In the genomic region with DNA sequence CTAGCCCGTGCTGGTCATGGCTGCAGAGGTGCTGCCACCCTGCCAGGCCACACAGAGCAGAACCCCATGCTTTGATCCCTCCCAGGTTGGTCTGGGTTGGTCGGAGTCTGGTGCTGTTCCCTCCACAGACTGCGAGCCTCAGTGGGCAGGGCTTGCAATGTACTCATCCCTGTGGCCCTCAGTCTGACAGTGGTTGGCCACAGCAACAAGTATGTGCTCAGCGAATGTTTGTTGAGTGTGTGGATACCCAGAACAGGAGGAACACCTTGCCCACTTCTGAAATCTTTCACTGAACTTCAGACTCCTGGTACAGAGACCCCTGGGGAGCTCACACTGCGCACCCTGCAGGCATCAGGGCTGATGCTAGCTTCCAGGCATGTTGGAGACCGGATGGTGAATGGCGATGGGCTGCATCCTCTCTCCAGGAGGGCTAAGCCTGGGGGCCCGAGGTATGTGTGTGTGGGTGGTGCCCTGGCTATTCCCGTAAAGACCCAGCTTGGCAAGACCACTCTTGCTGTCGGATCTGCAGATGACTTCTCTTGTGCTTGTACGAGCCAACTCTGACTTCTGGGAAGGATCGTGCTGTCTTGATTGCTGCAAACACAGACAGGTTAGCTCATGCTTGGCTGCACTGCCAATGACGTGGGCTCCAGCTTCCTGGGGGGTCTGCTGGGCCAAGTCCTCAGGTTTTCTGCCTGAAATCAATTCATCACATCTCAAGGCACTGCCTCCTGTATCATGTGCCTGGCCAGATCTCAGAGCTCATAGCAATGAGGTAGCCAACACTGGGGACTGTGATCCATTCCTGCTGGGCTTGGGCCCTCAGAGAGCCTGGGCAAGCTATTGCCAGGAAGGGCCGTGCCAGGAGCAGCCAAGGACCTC, we compare ENCODE assay signal across 14 cellular contexts. TPM values are rescaled to one million over a fixed set of nuclear protein-coding genes. Genes with fewer than 3 reads are reported as not detected.
DNase-seq lines count a peak whose midpoint lies in the region; ATAC-seq, FAIRE-seq and TF ChIP-seq lines count a peak whose summit lies in the region.
"Had no signal": no experiment of that assay in that cellular context is flagged by ENCODE, and none has a peak within 500 bp of the region (broad histone marks: within the 10 kb centered on the region; RNA-seq: fewer than 3 reads in every experiment).

No MANE protein-coding gene starts in this region.

- H3K9me3 ChIP-seq in thoracic aorta = no peaks in the 10 kb centered on the region

- no peaks in the 10 kb centered on the region for H3K36me3 ChIP-seq in thoracic aorta

- H3K27me3 Mint-ChIP-seq in T-helper 2 cell treated with Interferon-gamma antibody and Interleukin-4, amounts not matched to agents 5 μg/mL and 100 μg/mL, for 36 hours (ENCODE audit: low read depth) = no peaks in the 10 kb centered on the region
- H3K27me3 Mint-ChIP-seq: activated CD4-positive, alpha-beta T cell treated with anti-CD3 and anti-CD28 coated beads, Interleukin-2, amount 10 ng/mL, durations not matched to agents 24 days and 14 days; activated naive CD4-positive, alpha-beta T cell treated with anti-CD3 and anti-CD28 coated beads, Interleukin-2, amount 50 U/mL, for 24 hours; memory B cell had no signal

- ATAC-seq in esophagus mucosa (peak; percentile 78), thoracic aorta (ENCODE audit: insufficient number of reproducible peaks, low FRiP score, low read depth) (peak; percentile 50), HG03196 (IDR thresholded peaks at IDR 0.05; ENCODE audit: unreplicated experiment) (no peak)

- TF ChIP-seq CTCF in RWPE1 (conservative IDR thresholded peaks at IDR 0.05; ENCODE audit: low read depth) = no peak
- TF ChIP-seq CTCF in thoracic aorta (IDR thresholded peaks at IDR 0.05) = no peak

- no peak overlapping the region for H3K27ac Mint-ChIP-seq in T-helper 2 cell treated with Interferon-gamma antibody and Interleukin-4, amounts not matched to agents 5 μg/mL and 100 μg/mL, for 36 hours
- H3K27ac Mint-ChIP-seq: activated CD4-positive, alpha-beta T cell treated with anti-CD3 and anti-CD28 coated beads, Interleukin-2, amount 10 ng/mL, durations not matched to agents 24 days and 14 days; activated naive CD4-positive, alpha-beta T cell treated with anti-CD3 and anti-CD28 coated beads, Interleukin-2, amount 50 U/mL, for 24 hours; memory B cell had no signal

- no peaks in the 10 kb centered on the region for H3K27me3 ChIP-seq in thoracic aorta (replicated peaks; ENCODE audit: insufficient read depth)

- no peak for FAIRE-seq in GM12892 (lab: Jason Lieb, UNC)
- FAIRE-seq: endothelial cell of umbilical vein had no signal

- no peak overlapping the region for H3K4me3 Mint-ChIP-seq in T-helper 2 cell treated with Interferon-gamma antibody and Interleukin-4, amounts not matched to agents 5 μg/mL and 100 μg/mL, for 36 hours
- H3K4me3 Mint-ChIP-seq: activated CD4-positive, alpha-beta T cell treated with anti-CD3 and anti-CD28 coated beads, Interleukin-2, amount 10 ng/mL, durations not matched to agents 24 days and 14 days; activated naive CD4-positive, alpha-beta T cell treated with anti-CD3 and anti-CD28 coated beads, Interleukin-2, amount 50 U/mL, for 24 hours; memory B cell had no signal

- H3K4me1 Mint-ChIP-seq in T-helper 2 cell treated with Interferon-gamma antibody and Interleukin-4, amounts not matched to agents 5 μg/mL and 100 μg/mL, for 36 hours (ENCODE audit: low read depth) = no peaks in the 10 kb centered on the region
- H3K4me1 Mint-ChIP-seq: activated CD4-positive, alpha-beta T cell treated with anti-CD3 and anti-CD28 coated beads, Interleukin-2, amount 10 ng/mL, durations not matched to agents 24 days and 14 days; activated naive CD4-positive, alpha-beta T cell treated with anti-CD3 and anti-CD28 coated beads, Interleukin-2, amount 50 U/mL, for 24 hours; memory B cell had no signal

- H3K36me3 Mint-ChIP-seq in T-helper 2 cell treated with Interferon-gamma antibody and Interleukin-4, amounts not matched to agents 5 μg/mL and 100 μg/mL, for 36 hours (ENCODE audit: low read depth) = no peaks in the 10 kb centered on the region
- H3K36me3 Mint-ChIP-seq: activated naive CD4-positive, alpha-beta T cell treated with anti-CD3 and anti-CD28 coated beads, Interleukin-2, amount 50 U/mL, for 24 hours; memory B cell had no signal

- POLR2A ChIA-PET in RWPE1 (lab: Yijun Ruan, JAX; ENCODE audit: low non-redundant PET) = no interaction called here

- no peak for DNase-seq in RWPE1 (ENCODE audit: low spot score)
- peak; percentile 72 for DNase-seq in medulla oblongata (ENCODE audit: extremely low spot score)
- DNase-seq in thoracic aorta (ENCODE audit: low spot score) = peak; percentile 18
- no peak for DNase-seq in SIG-M5 treated with dmso at 0.1 percent for 504 hours (lab: John Stamatoyannopoulos, UW; ENCODE audit: unreplicated experiment)
- DNase-seq in T-helper 2 cell treated with Interferon-gamma antibody and Interleukin-4, amounts not matched to agents 5 μg/mL and 100 μg/mL, for 36 hours (ENCODE audit: low spot score) = no peak
- no peak for DNase-seq in GM12892 (ENCODE audit: insufficient read length)
- DNase-seq: activated CD4-positive, alpha-beta T cell treated with anti-CD3 and anti-CD28 coated beads, Interleukin-2, amount 10 ng/mL, durations not matched to agents 24 days and 14 days; Calu3; NCI-H2029 had no signal

- no peak overlapping the region for H3K4me3 ChIP-seq in thoracic aorta

- no peak for TF ChIP-seq POLR2A in GM12892 (IDR thresholded peaks at IDR 0.05; ENCODE audit: low read depth, low read length)

- no peaks in the 10 kb centered on the region for H3K9me3 Mint-ChIP-seq in T-helper 2 cell treated with Interferon-gamma antibody and Interleukin-4, amounts not matched to agents 5 μg/mL and 100 μg/mL, for 36 hours
- H3K9me3 Mint-ChIP-seq: activated CD4-positive, alpha-beta T cell treated with anti-CD3 and anti-CD28 coated beads, Interleukin-2, amount 10 ng/mL, durations not matched to agents 24 days and 14 days; activated naive CD4-positive, alpha-beta T cell treated with anti-CD3 and anti-CD28 coated beads, Interleukin-2, amount 50 U/mL, for 24 hours; memory B cell had no signal

- peaks cover 0 to 23% of the 10 kb centered on the region in 2 donors for H3K4me1 ChIP-seq in thoracic aorta (ENCODE audit: control insufficient read depth in 1 of 2, low read depth in 2 of 2)

- H3K27ac ChIP-seq in RWPE1 (peak overlapping the region; percentile 84), thoracic aorta (no peak overlapping the region)

- CTCF ChIA-PET in RWPE1 (lab: Yijun Ruan, JAX) = no interaction called here

RNA-seq across cellular contexts. Expression of gene RHOB, which starts 43.7 kb away (rescaled TPM):
- total RNA-seq in esophagus mucosa (32.0 TPM), thoracic aorta (1,000 to 10,000 TPM in 1 of 2 donors, 100 to 1,000 TPM in 1; 805 to 1,722 TPM)
- 9.5 TPM for polyA plus RNA-seq in GM12892 (2012; ENCODE audit: missing spikeins)

Comparison
In these comparisons a context has a peak if more than half of its experiments do, and no peak if none do; other contexts are left out.
1. DNase-seq: peak in medulla oblongata (single experiment) and thoracic aorta (single experiment); none in RWPE1 (single experiment), SIG-M5 treated with dmso at 0.1 percent for 504 hours (single experiment), T-helper 2 cell treated with Interferon-gamma antibody and Interleukin-4, amounts not matched to agents 5 μg/mL and 100 μg/mL, for 36 hours (single experiment) and GM12892 (single experiment).
2. RNA of gene RHOB, which starts 43.7 kb away (total RNA-seq): 805 to 1,722 TPM in thoracic aorta; 32.0 TPM in esophagus mucosa (single experiment); every median in the first group is over 10 times any median in the second.